ENCODE assay signal across 1 cellular context in genomic region chr13:27054760-27055159, GRCh38.
TF ChIP-seq lines count a peak whose summit lies in the region.

No MANE protein-coding gene starts in this region.

TF ChIP-seq in SK-N-SH treated with all-trans-retinoic acid at 6 μM for 48 hours, 23 proteins besides CTCF, POLR2A, EP300 and RAD21 (continued from another document):
- TF ChIP-seq TSHZ2 (CRISPR knock-in tag; IDR thresholded peaks at IDR 0.05): no peak
- TF ChIP-seq SNAI2 (CRISPR knock-in tag; IDR thresholded peaks at IDR 0.05): no peak
- TF ChIP-seq GLIS3 (CRISPR knock-in tag; IDR thresholded peaks at IDR 0.05): no peak
- no peak for TF ChIP-seq BACH2 (CRISPR knock-in tag; IDR thresholded peaks at IDR 0.05; ENCODE audit: borderline replicate concordance)
- no peak for TF ChIP-seq TOX (CRISPR knock-in tag; IDR thresholded peaks at IDR 0.05; ENCODE audit: borderline replicate concordance)
- TF ChIP-seq PPARA (CRISPR knock-in tag; IDR thresholded peaks at IDR 0.05; ENCODE audit: borderline replicate concordance): no peak
- TF ChIP-seq ESRRG (CRISPR knock-in tag; IDR thresholded peaks at IDR 0.05): no peak
- TF ChIP-seq PATZ1 (CRISPR knock-in tag; IDR thresholded peaks at IDR 0.05; ENCODE audit: borderline replicate concordance): no peak
- no peak for TF ChIP-seq ZFP30 (CRISPR knock-in tag; IDR thresholded peaks at IDR 0.05)
